ENCODE assay signal across 1 cellular context in genomic region chr16:15704545-15704987, GRCh38.
TF ChIP-seq lines count a peak whose summit lies in the region.

No MANE protein-coding gene starts in this region.

TF ChIP-seq in GM23338, 12 proteins besides CTCF, POLR2A, EP300 and RAD21 (continued from another document):
- TF ChIP-seq REST (IDR thresholded peaks at IDR 0.05; ENCODE audit: unreplicated experiment), result no peak
- TF ChIP-seq ZNF331 (CRISPR knock-in tag; IDR thresholded peaks at IDR 0.05; ENCODE audit: low read depth), result no peak
- no peak for TF ChIP-seq NANOG (IDR thresholded peaks at IDR 0.05; ENCODE audit: borderline replicate concordance)
- TF ChIP-seq ZNF462 (CRISPR knock-in tag; IDR thresholded peaks at IDR 0.05), result no peak
- TF ChIP-seq EZH2phosphoT487 (IDR thresholded peaks at IDR 0.05; ENCODE audit: unreplicated experiment), result no peak
- no peak for TF ChIP-seq POLR2AphosphoS5 (IDR thresholded peaks at IDR 0.05; ENCODE audit: low read depth)
- no peak for TF ChIP-seq JUNB (IDR thresholded peaks at IDR 0.05; ENCODE audit: unreplicated experiment)
- no peak for TF ChIP-seq CREB1 (CRISPR knock-in tag; IDR thresholded peaks at IDR 0.05; ENCODE audit: low read depth)
